In the genomic region with DNA sequence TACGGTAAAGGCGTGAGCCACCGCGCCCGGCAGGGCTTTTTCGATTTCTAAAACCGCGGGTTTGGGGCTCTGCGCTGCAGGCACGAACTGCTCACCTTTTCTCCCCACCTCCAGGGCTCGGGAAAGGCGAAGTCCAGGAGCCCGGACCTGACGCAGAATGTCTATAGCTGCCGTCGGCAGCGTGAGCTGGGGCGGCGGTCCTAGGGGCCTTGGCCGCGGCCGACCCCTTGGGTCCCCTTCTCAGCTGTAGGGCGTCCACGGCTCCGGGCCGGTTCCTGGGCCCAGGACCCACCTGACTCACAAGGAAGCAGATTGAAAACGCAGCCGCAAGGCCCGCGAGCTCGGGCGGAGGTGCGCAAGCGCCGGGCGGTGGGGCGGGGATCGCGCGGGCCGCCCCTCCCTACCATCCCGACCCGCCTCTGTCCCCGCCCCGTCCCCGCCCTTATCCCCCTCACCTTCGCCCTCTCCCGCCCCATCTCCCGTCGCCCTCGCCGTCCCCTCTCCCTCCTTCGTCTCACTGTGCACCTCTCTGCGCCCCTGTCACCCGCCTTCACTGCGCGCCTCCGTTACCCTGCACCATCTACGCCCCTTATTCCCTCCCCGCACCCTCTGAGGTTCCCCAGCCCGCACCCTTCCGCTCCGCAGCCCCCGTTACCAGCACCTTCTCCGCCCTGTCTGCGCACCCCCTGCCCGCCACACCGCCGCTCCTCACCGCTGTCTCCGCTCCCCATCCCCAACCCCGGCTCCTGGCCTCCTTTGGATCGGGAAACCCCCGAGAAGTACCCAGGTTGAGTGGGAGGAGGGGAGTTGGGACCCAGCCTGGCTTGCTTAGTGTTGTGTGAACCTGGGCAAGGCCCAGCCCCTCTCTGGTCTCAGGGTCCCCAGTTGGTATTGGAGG, we compare ENCODE assay signal across 8 cellular contexts. TPM values are rescaled to one million over a fixed set of nuclear protein-coding genes. Genes with fewer than 3 reads are reported as not detected.
A peak's percentile ranks its signal among the peaks of the same experiment; 100 is the strongest.
DNase-seq lines count a peak whose midpoint lies in the region; ATAC-seq and TF ChIP-seq lines count a peak whose summit lies in the region.

A gene with protein sequence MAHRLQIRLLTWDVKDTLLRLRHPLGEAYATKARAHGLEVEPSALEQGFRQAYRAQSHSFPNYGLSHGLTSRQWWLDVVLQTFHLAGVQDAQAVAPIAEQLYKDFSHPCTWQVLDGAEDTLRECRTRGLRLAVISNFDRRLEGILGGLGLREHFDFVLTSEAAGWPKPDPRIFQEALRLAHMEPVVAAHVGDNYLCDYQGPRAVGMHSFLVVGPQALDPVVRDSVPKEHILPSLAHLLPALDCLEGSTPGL (minus strand): TSS at position 353 of the 898 bp plus-strand sequence. CDS start 2,632 bp downstream, outside the sequence.

- no peaks in the 10 kb centered on the region for H3K27me3 ChIP-seq in KMS-11 (ENCODE audit: insufficient read depth, low read depth)
- H3K27me3 ChIP-seq in foreskin keratinocyte = no peaks in the 10 kb centered on the region
- H3K27me3 ChIP-seq in neuron (ENCODE audit: insufficient read depth, low read length) = no peaks in the 10 kb centered on the region
- H3K27me3 ChIP-seq in subcutaneous abdominal adipose tissue (ENCODE audit: control insufficient read depth in 5 of 5, insufficient read depth in 4 of 5, low read length in 5 of 5) = no peaks in the 10 kb centered on the region

- no peaks in the 10 kb centered on the region for H3K36me3 ChIP-seq in KMS-11 (ENCODE audit: insufficient read depth)
- peaks cover 6% of the 10 kb centered on the region for H3K36me3 ChIP-seq in neuron (ENCODE audit: insufficient read depth, low read length)
- peaks cover 0 to 22% (median 16%) of the 10 kb centered on the region in 5 donors for H3K36me3 ChIP-seq in subcutaneous abdominal adipose tissue (ENCODE audit: control insufficient read depth in 5 of 5, insufficient read depth in 5 of 5, low read length in 5 of 5)

- H3K79me2 ChIP-seq in KMS-11 (ENCODE audit: insufficient read depth, low read depth) = peaks cover 7% of the 10 kb centered on the region; the same call in 1 of the 2 replicates

- no peak for TF ChIP-seq CTCF in KMS-11 (conservative IDR thresholded peaks at IDR 0.05; ENCODE audit: low read depth, low read length)
- no peak for TF ChIP-seq CTCF in foreskin keratinocyte (conservative IDR thresholded peaks at IDR 0.05)

- peak within 1 kb of the TSS; percentile 94 for H3K4me2 ChIP-seq in KMS-11

- DNase-seq in DMS53 treated with DMSO at 0.1 percent for 48 hours (lab: John Stamatoyannopoulos, UW; ENCODE audit: unreplicated experiment) = peak; percentile 70
- peak; percentile 55 to 71 for DNase-seq in SHP77 (lab: John Stamatoyannopoulos, UW)
- DNase-seq in activated gamma-delta T cell treated with anti-CD3 and anti-CD28 coated beads, Interleukin-2, amount 50 U/mL, for 16 hours (ENCODE audit: low read depth) = peak; percentile 70
- DNase-seq in foreskin keratinocyte = peak; percentile 50 to 75

- H3K27ac ChIP-seq in KMS-11 (peak within 1 kb of the TSS; percentile 60), foreskin keratinocyte (peak within 1 kb of the TSS; percentile 87), subcutaneous abdominal adipose tissue (ENCODE audit: low read depth, low read length) (peak within 1 kb of the TSS; percentile 69)

- H2AFZ ChIP-seq in KMS-11 (ENCODE audit: low read depth) (peak within 1 kb of the TSS; percentile 90), neuron (ENCODE audit: low read depth, low read length) (peak within 1 kb of the TSS; percentile 74)

- H3K9me3 ChIP-seq in neuron (ENCODE audit: low read length) (no peaks in the 10 kb centered on the region), subcutaneous abdominal adipose tissue (ENCODE audit: control insufficient read depth in 5 of 5, low read length in 5 of 5) (no peaks in the 10 kb centered on the region)

- H3K4me1 ChIP-seq in KMS-11 (ENCODE audit: low read depth, poor library complexity, severe bottlenecking) (peaks cover 34% of the 10 kb centered on the region), foreskin keratinocyte (no peaks in the 10 kb centered on the region), neuron (ENCODE audit: insufficient read depth, low read length) (peaks cover 3% of the 10 kb centered on the region), subcutaneous abdominal adipose tissue (ENCODE audit: control insufficient read depth in 5 of 5, insufficient read depth in 5 of 5, low read length in 5 of 5) (peaks cover 0 to 20% (median 11%) of the 10 kb centered on the region in 5 donors)

- H4K20me1 ChIP-seq in KMS-11 (ENCODE audit: insufficient read depth) = no peaks in the 10 kb centered on the region

- ATAC-seq in GM21723 (IDR thresholded peaks at IDR 0.05; ENCODE audit: unreplicated experiment) = peak; percentile 83
- peak; percentile 87 for ATAC-seq in foreskin keratinocyte

- no peak within 1 kb of the TSS for H3K4me3 ChIP-seq in KMS-11 (IDR thresholded peaks at IDR 0.05; ENCODE audit: insufficient read depth, low read depth, low read length)
- H3K4me3 ChIP-seq in neuron (ENCODE audit: low read length) = peak within 1 kb of the TSS; percentile 94
- peak within 1 kb of the TSS; percentile 73 to 86 (median 79) for H3K4me3 ChIP-seq in subcutaneous abdominal adipose tissue (ENCODE audit: low read depth in 1 of 5, low read length in 5 of 5)

- H3K9ac ChIP-seq in KMS-11 = peak within 1 kb of the TSS; percentile 60; the same call in 1 of the 2 replicates
- H3K9ac ChIP-seq in subcutaneous abdominal adipose tissue (ENCODE audit: low read length in 5 of 5) = peak within 1 kb of the TSS; percentile 56 to 91 (median 80)

RNA-seq across cellular contexts. Expression of the gene that starts here (rescaled TPM):
- total RNA-seq in foreskin keratinocyte = 11.9 and 12.3 TPM in 2 replicates
- 17.1 and 18.6 TPM in 2 replicates for polyA plus RNA-seq in foreskin keratinocyte
